In the genomic region with DNA sequence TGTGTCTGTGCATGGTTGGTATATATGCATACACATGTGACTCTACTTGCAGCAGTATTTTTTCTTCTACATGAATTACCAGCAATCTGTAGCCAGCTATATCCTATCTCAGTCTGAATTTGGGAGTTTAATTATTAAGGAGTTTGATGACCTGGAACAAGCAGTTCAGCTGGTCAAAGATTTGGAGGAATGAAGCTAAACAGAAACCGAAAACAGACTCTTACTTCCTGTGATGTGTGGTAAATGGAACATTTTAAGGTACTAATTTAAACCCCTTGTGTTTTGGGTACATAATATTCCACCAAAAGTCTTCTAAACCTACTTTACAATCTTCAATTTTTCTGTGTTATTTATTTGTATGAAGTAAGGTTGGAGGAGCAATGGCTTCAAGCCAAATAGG, we compare ENCODE assay signal across 31 cellular contexts.
"Had no signal": no experiment of that assay in that cellular context is flagged by ENCODE, and none has a peak within 500 bp of the region (broad histone marks: within the 10 kb centered on the region; RNA-seq: fewer than 3 reads in every experiment).

No MANE protein-coding gene starts in this region.

- ATAC-seq: activated naive CD4-positive, alpha-beta T cell treated with anti-CD3 and anti-CD28 coated beads, Interleukin-2, amount 50 U/mL, for 72 hours; activated T-cell treated with anti-CD3 and anti-CD28 coated beads, Interleukin-2, amount 50 U/mL, for 4 hours; body of pancreas had no signal

- H3K4me2 ChIP-seq: PC-9 had no signal

- H3K9me3 ChIP-seq: adrenal gland, body of pancreas, breast epithelium had no signal

- DNase-seq: activated B cell treated with CpG ODN at 0.5 μM for 24 hours; activated CD4-positive, alpha-beta memory T cell treated with anti-CD3 and anti-CD28 coated beads for 36 hours; activated CD4-positive, alpha-beta T cell treated with anti-CD3 and anti-CD28 coated beads for 4 hours; activated CD4-positive, alpha-beta T cell treated with anti-CD3 and anti-CD28 coated beads, Interleukin-2, amount 50 U/mL, for 1 hour; activated CD4-positive, CD25-positive, alpha-beta regulatory T cell treated with anti-CD3 and anti-CD28 coated beads, Interleukin-2, amount 50 U/mL, for 72 hours; activated CD8-positive, alpha-beta memory T cell treated with anti-CD3 and anti-CD28 coated beads, Interleukin-2, amount 50 U/mL, for 4 hours; activated gamma-delta T cell treated with Interleukin-2 at 50 U/mL for 16 hours; activated naive CD4-positive, alpha-beta T cell treated with anti-CD3 and anti-CD28 coated beads for 36 hours; activated T-cell treated with anti-CD3 and anti-CD28 coated beads for 4 hours; activated T-cell treated with anti-CD3 and anti-CD28 coated beads, Interleukin-2, amount 50 U/mL, for 4 hours; adrenal gland; body of pancreas; Karpas-422; KBM-7; NCI-H1092; NCI-H1436 treated with DMSO at 0.1 percent for 48 hours; NCI-H1694 treated with DMSO at 0.1 percent for 48 hours; NCI-H2029; NCI-H345; NCI-H524 treated with DMSO at 0.1 percent for 48 hours; NK-92 treated with Interleukin-12 subunit alpha and Interleukin-12 subunit beta, amount 100 ng/mL, for 24 hours; PC-9; Right ventricle myocardium superior; SW 1271; T-helper 1 cell; T-helper 2 cell; T-helper 9 cell had no signal

- H2AFZ ChIP-seq: PC-9 had no signal

- FAIRE-seq: astrocyte, RCC 7860 had no signal

- H3K27ac ChIP-seq: adrenal gland, body of pancreas, breast epithelium, PC-9 had no signal

- H3K4me3 ChIP-seq: adrenal gland, body of pancreas, breast epithelium, PC-9 had no signal

- H3K27me3 ChIP-seq: adrenal gland, body of pancreas, breast epithelium had no signal

- H3K4me1 ChIP-seq: adrenal gland, body of pancreas, breast epithelium had no signal

- H3K36me3 ChIP-seq: adrenal gland, breast epithelium had no signal
